Comparison of ENCODE assay signal across 8 cellular contexts in the genomic region with DNA sequence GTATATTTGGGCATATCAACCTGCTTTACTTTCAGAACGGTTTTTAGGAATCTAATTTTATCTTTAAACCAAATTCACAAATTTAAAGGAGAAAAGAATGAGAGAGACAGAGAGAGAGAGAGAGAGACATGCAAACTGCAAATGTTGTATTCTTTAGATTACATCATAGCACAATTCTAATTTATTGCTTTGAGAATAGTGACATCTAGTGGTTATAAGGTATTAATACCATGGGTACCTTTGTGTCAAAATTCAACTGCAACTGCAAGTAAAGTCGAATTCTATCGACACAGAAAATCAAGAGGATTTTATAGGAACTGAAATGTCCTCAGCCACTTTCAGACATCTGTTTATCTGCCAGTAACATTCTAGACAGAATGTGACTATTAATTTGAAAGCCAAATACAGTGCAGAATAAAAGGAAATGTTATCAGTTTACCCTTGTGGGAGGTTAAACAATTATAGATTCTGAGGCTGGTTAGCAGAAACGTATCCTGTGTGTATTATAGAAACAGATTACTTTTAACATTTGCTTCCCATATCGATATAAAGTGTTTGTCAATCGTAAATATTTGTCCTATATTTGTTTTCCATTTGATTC.
DNase-seq lines count a peak whose midpoint lies in the region; ATAC-seq, FAIRE-seq and TF ChIP-seq lines count a peak whose summit lies in the region.

No MANE protein-coding gene starts in this region.

- WGBS in right lobe of liver (ENCODE audit: insufficient coverage, low coverage, low lambda C conversion rate, missing lambda C conversion rate) = 4% methylated on average over 6 of the region's 6 CpGs

- CTCF ChIA-PET in T-cell (lab: Charles Lee) = interaction anchor here in 1 of 2 donors (1.0 kb wide), 1 partner anchor 13 kb away, joined by 3 read pairs; no protein-coding TSS in a partner anchor

- no peaks in the 10 kb centered on the region for H3K36me3 Mint-ChIP-seq in T-cell

- H3K9me3 Mint-ChIP-seq in T-cell = peaks cover 0 to 1% (median under 1%) of the 10 kb centered on the region in 3 donors

- no peaks in the 10 kb centered on the region for H3K4me1 Mint-ChIP-seq in T-cell

- peak; percentile 21 for DNase-seq in D341Med (ENCODE audit: low spot score)
- DNase-seq in GM19239 (ENCODE audit: insufficient read length, low spot score) = peak; percentile 10
- DNase-seq in NCI-H345 treated with DMSO at 0.1 percent for 48 hours (lab: John Stamatoyannopoulos, UW; ENCODE audit: unreplicated experiment) = peak; percentile 71
- peak; percentile 5 for DNase-seq in brain pericyte (ENCODE audit: low read depth, low spot score)
- DNase-seq in right lobe of liver = no peak
- DNase-seq in activated naive CD4-positive, alpha-beta T cell (lab: John Stamatoyannopoulos, UW) = no peak
- no peak for DNase-seq in T-cell

- H3K36me3 ChIP-seq in right lobe of liver = no peaks in the 10 kb centered on the region

- no peaks in the 10 kb centered on the region for H3K27me3 ChIP-seq in right lobe of liver

- POLR2A ChIA-PET in T-cell (lab: Charles Lee) = no interaction called here

- TF ChIP-seq CTCF in right lobe of liver (IDR thresholded peaks at IDR 0.05) = peak; percentile 62 to 71 (median 68)

- no peaks in the 10 kb centered on the region for H3K4me1 ChIP-seq in right lobe of liver

- H3K27ac Mint-ChIP-seq in T-cell = no peak overlapping the region

- peak; percentile 76 for FAIRE-seq in GM19239 (lab: Jason Lieb, UNC)

- intact Hi-C loops in right lobe of liver (cut with DNase I) = no loop called here

- TF ChIP-seq POLR2A in right lobe of liver (IDR thresholded peaks at IDR 0.05) = no peak

- H3K27ac ChIP-seq in right lobe of liver = no peak overlapping the region

- ATAC-seq in HG03159 (IDR thresholded peaks at IDR 0.05; ENCODE audit: unreplicated experiment) (peak; percentile 96), right lobe of liver (peak; percentile 72 to 88 (median 84)), T-cell (replicated peaks in 1 of 4) (no peak)

- H3K4me3 ChIP-seq in right lobe of liver = no peak overlapping the region

- no peak overlapping the region for H3K4me3 Mint-ChIP-seq in T-cell

- no peaks in the 10 kb centered on the region for H3K9me3 ChIP-seq in right lobe of liver

- no peaks in the 10 kb centered on the region for H3K27me3 Mint-ChIP-seq in T-cell

Comparison
In these comparisons a context has a peak if more than half of its experiments do, and no peak if none do; other contexts are left out.
1. DNase-seq: peak in D341Med (single experiment), GM19239 (single experiment), NCI-H345 treated with DMSO at 0.1 percent for 48 hours (single experiment) and brain pericyte (single experiment); none in right lobe of liver (0 of 3), activated naive CD4-positive, alpha-beta T cell (0 of 4) and T-cell (0 of 34).
2. ATAC-seq: peak in HG03159 (single experiment) and right lobe of liver (4 of 4); none in T-cell (0 of 4).